ENCODE assay signal across 17 cellular contexts in genomic region chrX:16067886-16068515, GRCh38. TPM values are rescaled to one million over a fixed set of nuclear protein-coding genes. Genes with fewer than 3 reads are reported as not detected.
DNase-seq lines count a peak whose midpoint lies in the region; ATAC-seq and TF ChIP-seq lines count a peak whose summit lies in the region.
"Had no signal": no experiment of that assay in that cellular context is flagged by ENCODE, and none has a peak within 500 bp of the region (broad histone marks: within the 10 kb centered on the region; RNA-seq: fewer than 3 reads in every experiment).

No MANE protein-coding gene starts in this region.

- H3K4me3 Mint-ChIP-seq in MCF 10A (ENCODE audit: unreplicated experiment), result no peak overlapping the region
- H3K4me3 Mint-ChIP-seq: activated T-cell treated with anti-CD3 and anti-CD28 coated beads, Interleukin-2, amount 50 U/mL, for 4 hours had no signal

- H4K20me1 ChIP-seq in mammary epithelial cell (ENCODE audit: insufficient read depth, low read length), result no peaks in the 10 kb centered on the region

- peak overlapping the region; percentile 52 for H2AFZ ChIP-seq in mammary epithelial cell (ENCODE audit: low read depth, low read length)

- 0% methylated on average over 1 of the region's 1 CpG for WGBS in mammary epithelial cell (ENCODE audit: low coverage, missing lambda C conversion rate)
- 60 to 91% (median 78%) methylated on average over 1 of the region's 1 CpG for WGBS in adrenal gland, 4 donors

- no peaks in the 10 kb centered on the region for H3K36me3 ChIP-seq in mammary epithelial cell (ENCODE audit: insufficient read depth, low read length)
- H3K36me3 ChIP-seq in ascending aorta, result no peaks in the 10 kb centered on the region
- H3K36me3 ChIP-seq in adrenal gland (replicated peaks in 1 of 2), result no peaks in the 10 kb centered on the region
- H3K36me3 ChIP-seq: ovary, upper lobe of right lung had no signal

- TF ChIP-seq POLR2A in adrenal gland (IDR thresholded peaks at IDR 0.05), result no peak

- no peak overlapping the region for H3K9ac ChIP-seq in mammary epithelial cell (ENCODE audit: insufficient read depth, low read length)

- DNase-seq in mammary epithelial cell (no peak), MCF 10A (ENCODE audit: unreplicated experiment) (no peak), ascending aorta (ENCODE audit: low spot score in 2 of 2) (no peak), adrenal gland (no peak), hypothalamus (lab: John Stamatoyannopoulos, UW) (no peak)
- DNase-seq in stimulated activated CD4-positive, alpha-beta T cell treated with anti-CD3 and anti-CD28 coated beads, Interleukin-15, amount 100 ng/mL, for 24 hours, result no peak
- DNase-seq: activated T-cell treated with anti-CD3 and anti-CD28 coated beads, Interleukin-2, amount 50 U/mL, for 4 hours; dorsolateral prefrontal cortex; GOT3; mesendoderm; NCI-H2171 treated with DMSO at 0.1 percent for 48 hours; ovary; upper lobe of right lung had no signal

- dilution Hi-C loops in mammary epithelial cell (cut with HindIII; ENCODE audit: low sequenced_read_pairs), result no loop called here

- no TSS peak for BruUV-seq in mammary epithelial cell (replicated peaks; lab: Mats Ljungman, UMichigan)
- no TSS peak for BruUV-seq in MCF 10A (replicated peaks; lab: Mats Ljungman, UMichigan)

- H3K4me2 ChIP-seq in mammary epithelial cell (ENCODE audit: insufficient read depth, low read depth, low read length), result no peak overlapping the region

- H3K4me1 ChIP-seq in mammary epithelial cell (ENCODE audit: insufficient read depth, low read length), result no peaks in the 10 kb centered on the region
- no peaks in the 10 kb centered on the region for H3K4me1 ChIP-seq in ascending aorta
- no peaks in the 10 kb centered on the region for H3K4me1 ChIP-seq in adrenal gland (replicated peaks in 1 of 2)
- H3K4me1 ChIP-seq: upper lobe of right lung had no signal

- H3K27ac ChIP-seq in mammary epithelial cell (ENCODE audit: insufficient read depth, low read depth, low read length) (no peak overlapping the region), ascending aorta (no peak overlapping the region), adrenal gland (no peak overlapping the region)
- H3K27ac ChIP-seq: dorsolateral prefrontal cortex, HL-60, ovary, upper lobe of right lung had no signal

- H3K4me3 ChIP-seq in mammary epithelial cell (replicated peaks in 1 of 3; ENCODE audit: insufficient read depth in 1 of 3, low read depth in 2 of 3, low read length in 3 of 3) (no peak overlapping the region), ascending aorta (no peak overlapping the region), adrenal gland (no peak overlapping the region)
- H3K4me3 ChIP-seq: dorsolateral prefrontal cortex, ovary, upper lobe of right lung had no signal

- H3K27me3 Mint-ChIP-seq in MCF 10A (ENCODE audit: insufficient read depth, unreplicated experiment), result peaks cover 20% of the 10 kb centered on the region

- H3K9me3 Mint-ChIP-seq in MCF 10A (ENCODE audit: unreplicated experiment), result peaks cover under 1% of the 10 kb centered on the region
- H3K9me3 Mint-ChIP-seq: activated T-cell treated with anti-CD3 and anti-CD28 coated beads, Interleukin-2, amount 50 U/mL, for 4 hours had no signal

- H3K9me3 ChIP-seq in mammary epithelial cell (replicated peaks; ENCODE audit: insufficient read depth, low read length), result no peaks in the 10 kb centered on the region
- no peaks in the 10 kb centered on the region for H3K9me3 ChIP-seq in ascending aorta
- no peaks in the 10 kb centered on the region for H3K9me3 ChIP-seq in adrenal gland (replicated peaks in 1 of 3)
- H3K9me3 ChIP-seq: ovary, upper lobe of right lung had no signal

- ATAC-seq in GM21825 (IDR thresholded peaks at IDR 0.05; ENCODE audit: unreplicated experiment) (peak; percentile 93), HG03354 (IDR thresholded peaks at IDR 0.05; ENCODE audit: poor library complexity, severe bottlenecking, unreplicated experiment) (peak; percentile 90)
- ATAC-seq: activated CD4-positive, CD25-positive, alpha-beta regulatory T cell treated with anti-CD3 and anti-CD28 coated beads, Interleukin-2, amount 50 U/mL, for 24 hours; activated T-cell treated with anti-CD3 and anti-CD28 coated beads, Interleukin-2, amount 50 U/mL, for 4 hours; upper lobe of right lung had no signal

- no peaks in the 10 kb centered on the region for H3K36me3 Mint-ChIP-seq in MCF 10A (ENCODE audit: insufficient read depth, unreplicated experiment)

- H3K79me2 ChIP-seq in mammary epithelial cell (ENCODE audit: insufficient read depth, low read length), result no peaks in the 10 kb centered on the region

- in situ Hi-C loops in mammary epithelial cell (cut with MboI; ENCODE audit: low sequenced_read_pairs in 2 of 2), result no loop called here

- CTCF ChIA-PET in mammary epithelial cell (lab: Charles Lee; ENCODE audit: low non-redundant PET) (no interaction called here), MCF 10A (lab: Yijun Ruan, JAX) (no interaction called here)

- H3K27me3 ChIP-seq in mammary epithelial cell (ENCODE audit: insufficient read depth, low read length) (no peaks in the 10 kb centered on the region), ascending aorta (no peaks in the 10 kb centered on the region), adrenal gland (no peaks in the 10 kb centered on the region)
- H3K27me3 ChIP-seq: ovary, upper lobe of right lung had no signal

- no peak overlapping the region for H3K27ac Mint-ChIP-seq in MCF 10A (ENCODE audit: low read depth, unreplicated experiment)

- no peaks in the 10 kb centered on the region for H3K4me1 Mint-ChIP-seq in MCF 10A (ENCODE audit: insufficient read depth, unreplicated experiment)

- POLR2A ChIA-PET in MCF 10A (lab: Yijun Ruan, JAX), result no interaction called here

- intact Hi-C loops in mammary epithelial cell (cut with micrococcal nuclease) (no loop called here), MCF 10A (cut with micrococcal nuclease) (no loop called here), ascending aorta (cut with DNase I) (no loop called here), adrenal gland (cut with DNase I) (no loop called here)

- TF ChIP-seq CTCF in mammary epithelial cell (conservative IDR thresholded peaks at IDR 0.05 in 1 of 2, IDR thresholded peaks at IDR 0.05 in 1 of 2; ENCODE audit: extremely low read depth in 1 of 2, insufficient read depth in 1 of 2, low read depth in 1 of 2, low read length in 2 of 2) (no peak), MCF 10A (IDR thresholded peaks at IDR 0.05; ENCODE audit: unreplicated experiment) (no peak), ascending aorta (IDR thresholded peaks at IDR 0.05) (no peak), adrenal gland (IDR thresholded peaks at IDR 0.05) (no peak)

RNA-seq across cellular contexts. Expression of gene GRPR, which starts 55.4 kb away (rescaled TPM):
- total RNA-seq in mammary epithelial cell (under 1 TPM; 0.14 to 0.17 TPM), MCF 10A (2022) (not detected in 2 replicates), ascending aorta (1.7 TPM), adrenal gland (under 1 TPM in 5 of 8 donors, not detected in 3; 0.11 to 0.85 (median 0.27) TPM)
- polyA plus RNA-seq in mammary epithelial cell (0.15 TPM), adrenal gland (under 1 TPM in 2 of 3 donors, not detected in 1; 0.07 to 0.15 TPM)
- not detected for polyA minus RNA-seq in mammary epithelial cell
- total RNA-seq: upper lobe of right lung had no signal
